In genomic region chr3:14280326-14280725, GRCh38 we compare ENCODE assay signal across 15 cellular contexts.
DNase-seq lines count a peak whose midpoint lies in the region; ATAC-seq and TF ChIP-seq lines count a peak whose summit lies in the region.
"Had no signal": no experiment of that assay in that cellular context is flagged by ENCODE, and none has a peak within 500 bp of the region (broad histone marks: within the 10 kb centered on the region; RNA-seq: fewer than 3 reads in every experiment).

No MANE protein-coding gene starts in this region.

- no peaks in the 10 kb centered on the region for H3K27me3 ChIP-seq in Caco-2 (replicated peaks; ENCODE audit: control insufficient read depth, insufficient read depth, low read length)
- no peaks in the 10 kb centered on the region for H3K27me3 ChIP-seq in PC-9 (ENCODE audit: insufficient read depth, low read depth)
- peaks cover 0 to 20% of the 10 kb centered on the region in 2 donors for H3K27me3 ChIP-seq in left lung
- peaks cover 0 to 73% of the 10 kb centered on the region in 2 experiments for H3K27me3 ChIP-seq in mesenchymal stem cell (ENCODE audit: control insufficient read depth in 1 of 2, insufficient read depth in 1 of 2, low read length in 2 of 2)
- peaks cover 0 to 7% (median 0%) of the 10 kb centered on the region in 45 donors for H3K27me3 ChIP-seq in dorsolateral prefrontal cortex
- H3K27me3 ChIP-seq: BLaER1 treated with 17β-estradiol and CSF1 and Interleukin-3, amounts not matched to agents 10 nM and 100 nM had no signal

- H3K4me1 ChIP-seq in Caco-2 (peaks cover 28% of the 10 kb centered on the region), PC-9 (replicated peaks; ENCODE audit: insufficient read depth) (peaks cover 30% of the 10 kb centered on the region), left lung (peaks cover 0 to under 1% of the 10 kb centered on the region in 2 donors), mesenchymal stem cell (ENCODE audit: control insufficient read depth, insufficient read depth, low read depth, low read length) (peaks cover 37% of the 10 kb centered on the region)

- no peak for DNase-seq in Caco-2
- peak; percentile 25 to 46 for DNase-seq in PC-9
- peak; percentile 84 for DNase-seq in epithelial cell of esophagus (ENCODE audit: low read depth)
- DNase-seq in left lung: no peak
- DNase-seq in mesenchymal stem cell: no peak
- DNase-seq in dorsolateral prefrontal cortex: no peak
- no peak for DNase-seq in C1 segment of cervical spinal cord (lab: John Stamatoyannopoulos, UW)
- DNase-seq: NCI-H1417 treated with DMSO at 0.1 percent for 48 hours; NCI-H1930; NCI-H446 treated with DMSO at 0.1 percent for 48 hours; NK-92 treated with Interleukin-12 subunit alpha and Interleukin-12 subunit beta, amount 100 ng/mL, for 24 hours had no signal

- no peak overlapping the region for H3K18ac ChIP-seq in mesenchymal stem cell (ENCODE audit: low read depth in 1 of 2, low read length in 2 of 2)

- H2AFZ ChIP-seq in PC-9: no peak overlapping the region
- H2AFZ ChIP-seq in mesenchymal stem cell (ENCODE audit: low read depth, low read length): no peak overlapping the region

- intact Hi-C loops in Caco-2 (cut with micrococcal nuclease; ENCODE audit: unreplicated experiment) (loop anchor here (1.0 kb wide), 1 partner anchor 9 kb away; no protein-coding TSS in a partner anchor), PC-9 (cut with micrococcal nuclease; ENCODE audit: unreplicated experiment) (no loop called here), left lung (cut with DNase I) (no loop called here), dorsolateral prefrontal cortex (cut with DNase I) (no loop called here)

- 93% methylated on average over 2 of the region's 2 CpGs for WGBS in mesenchymal stem cell

- H3K36me3 ChIP-seq in Caco-2 (ENCODE audit: control insufficient read depth, insufficient read depth, low read length) (no peaks in the 10 kb centered on the region), PC-9 (ENCODE audit: low read depth) (no peaks in the 10 kb centered on the region), left lung (no peaks in the 10 kb centered on the region), mesenchymal stem cell (ENCODE audit: control insufficient read depth in 1 of 2, insufficient read depth in 2 of 2, low read depth in 1 of 2, low read length in 2 of 2) (no peaks in the 10 kb centered on the region)
- H3K36me3 ChIP-seq: BLaER1 treated with 17β-estradiol and CSF1 and Interleukin-3, amounts not matched to agents 10 nM and 100 nM had no signal

- peak overlapping the region; percentile 0 for H3K27ac Mint-ChIP-seq in Caco-2 (ENCODE audit: unreplicated experiment)
- H3K27ac Mint-ChIP-seq: IgD-negative memory B cell had no signal

- H3K27ac ChIP-seq in PC-9 (no peak overlapping the region), left lung (no peak overlapping the region), mesenchymal stem cell (ENCODE audit: low read length, poor library complexity, severe bottlenecking) (no peak overlapping the region), dorsolateral prefrontal cortex (no peak overlapping the region)
- H3K27ac ChIP-seq: BLaER1 treated with 17β-estradiol and CSF1 and Interleukin-3, amounts not matched to agents 10 nM and 100 nM; RWPE1 had no signal

- H3K36me3 Mint-ChIP-seq in Caco-2 (ENCODE audit: insufficient read depth, unreplicated experiment): no peaks in the 10 kb centered on the region

- H3K9me2 ChIP-seq in PC-9 (ENCODE audit: insufficient read depth): no peaks in the 10 kb centered on the region

- H3K4me3 ChIP-seq in Caco-2 (ENCODE audit: low read depth, low read length) (no peak overlapping the region), PC-9 (no peak overlapping the region), epithelial cell of esophagus (ENCODE audit: low read length) (no peak overlapping the region), left lung (no peak overlapping the region), mesenchymal stem cell (ENCODE audit: insufficient read depth in 1 of 2, low read depth in 1 of 2, low read length in 2 of 2) (no peak overlapping the region), dorsolateral prefrontal cortex (no peak overlapping the region)
- H3K4me3 ChIP-seq: BLaER1 treated with 17β-estradiol and CSF1 and Interleukin-3, amounts not matched to agents 10 nM and 100 nM had no signal

- H2AK5ac ChIP-seq in mesenchymal stem cell (ENCODE audit: low read length, severe bottlenecking): no peak overlapping the region

- no peak overlapping the region for H4K91ac ChIP-seq in mesenchymal stem cell (ENCODE audit: low read length)

- no peak for TF ChIP-seq CTCF in Caco-2 (IDR thresholded peaks at IDR 0.05; ENCODE audit: insufficient read depth in 1 of 2, low read depth in 1 of 2, low read length in 1 of 2, severe bottlenecking in 1 of 2, unreplicated experiment in 1 of 2)
- TF ChIP-seq CTCF in PC-9 (conservative IDR thresholded peaks at IDR 0.05): no peak
- no peak for TF ChIP-seq CTCF in epithelial cell of esophagus (IDR thresholded peaks at IDR 0.05; ENCODE audit: insufficient read depth, low read depth, low read length, missing control alignments)
- no peak for TF ChIP-seq CTCF in left lung (IDR thresholded peaks at IDR 0.05)
- TF ChIP-seq CTCF in dorsolateral prefrontal cortex (IDR thresholded peaks at IDR 0.05 in 54 of 56, conservative IDR thresholded peaks at IDR 0.05 in 2 of 56; ENCODE audit: low read depth in 1 of 56, partially characterized antibody in 56 of 56): no peak

- peaks cover 19% of the 10 kb centered on the region; the same call in 1 of the 2 replicates for H3F3A ChIP-seq in PC-9 (ENCODE audit: insufficient read depth, low read depth)

- BruUV-seq in Caco-2 (replicated peaks; lab: Mats Ljungman, UMichigan) (no TSS peak), PC-9 (replicated peaks; lab: Mats Ljungman, UMichigan) (no TSS peak)

- H2BK120ac ChIP-seq in mesenchymal stem cell (ENCODE audit: low read depth, low read length): no peak overlapping the region

- H4K20me1 ChIP-seq in PC-9 (ENCODE audit: insufficient read depth): no peaks in the 10 kb centered on the region

- ATAC-seq in left lung (peak; percentile 52), HG03196 (IDR thresholded peaks at IDR 0.05; ENCODE audit: unreplicated experiment) (no peak)

- H3K4ac ChIP-seq in mesenchymal stem cell (ENCODE audit: low read depth in 1 of 2, low read length in 2 of 2): no peak overlapping the region

- H3K27me3 Mint-ChIP-seq in Caco-2 (ENCODE audit: insufficient read depth, unreplicated experiment): no peaks in the 10 kb centered on the region

- no peaks in the 10 kb centered on the region for H3K79me1 ChIP-seq in mesenchymal stem cell (replicated peaks; ENCODE audit: low read length, poor library complexity, severe bottlenecking)

- H2BK5ac ChIP-seq in mesenchymal stem cell (ENCODE audit: low read depth, low read length, poor library complexity, severe bottlenecking): no peak overlapping the region

- no peak overlapping the region for H3K14ac ChIP-seq in mesenchymal stem cell (ENCODE audit: low read length in 2 of 2)

- no peaks in the 10 kb centered on the region for H3K79me2 ChIP-seq in PC-9 (ENCODE audit: low read depth)

- H3K9me3 ChIP-seq in Caco-2 (no peaks in the 10 kb centered on the region), PC-9 (ENCODE audit: insufficient read depth, low read depth) (no peaks in the 10 kb centered on the region), left lung (no peaks in the 10 kb centered on the region), mesenchymal stem cell (ENCODE audit: control insufficient read depth, low read length) (no peaks in the 10 kb centered on the region)
- H3K9me3 ChIP-seq: BLaER1 treated with 17β-estradiol and CSF1 and Interleukin-3, amounts not matched to agents 10 nM and 100 nM had no signal

- no peaks in the 10 kb centered on the region for H3K9me3 Mint-ChIP-seq in Caco-2 (ENCODE audit: unreplicated experiment)
- H3K9me3 Mint-ChIP-seq: IgD-negative memory B cell had no signal

- POLR2A ChIA-PET in Caco-2 (lab: Charles Lee) (no interaction called here), PC-9 (lab: Charles Lee; ENCODE audit: unreplicated experiment) (interaction anchor here (0.5 kb wide), 1 partner anchor 219 kb away, joined by 8 read pairs; no protein-coding TSS in a partner anchor)

- H2BK12ac ChIP-seq in mesenchymal stem cell (ENCODE audit: low read length in 2 of 2): no peak overlapping the region

- CTCF ChIA-PET in Caco-2 (lab: Charles Lee): no interaction called here
- CTCF ChIA-PET in PC-9 (lab: Charles Lee): interaction anchor here (0.6 kb wide), 1 partner anchor 135 kb away, joined by 3 read pairs; no protein-coding TSS in a partner anchor

- H3K4me1 Mint-ChIP-seq in Caco-2 (ENCODE audit: low read depth, unreplicated experiment): peaks cover 7% of the 10 kb centered on the region
- H3K4me1 Mint-ChIP-seq: IgD-negative memory B cell had no signal

- H2BK15ac ChIP-seq in mesenchymal stem cell (ENCODE audit: low read depth, poor library complexity, severe bottlenecking): no peak overlapping the region

- H3K9ac ChIP-seq in mesenchymal stem cell (ENCODE audit: low read length): no peak overlapping the region
- H3K9ac ChIP-seq: BLaER1 treated with 17β-estradiol and CSF1 and Interleukin-3, amounts not matched to agents 10 nM and 100 nM had no signal

- H3K4me2 ChIP-seq in PC-9 (peak overlapping the region; percentile 38), mesenchymal stem cell (ENCODE audit: low read length, poor library complexity, severe bottlenecking) (no peak overlapping the region)
- H3K4me2 ChIP-seq: BLaER1 treated with 17β-estradiol and CSF1 and Interleukin-3, amounts not matched to agents 10 nM and 100 nM had no signal

- no peak overlapping the region for H3K4me3 Mint-ChIP-seq in Caco-2 (ENCODE audit: unreplicated experiment)
- H3K4me3 Mint-ChIP-seq: IgD-negative memory B cell had no signal

- H3K23ac ChIP-seq in mesenchymal stem cell (ENCODE audit: low read length in 2 of 2): no peak overlapping the region

- H4K8ac ChIP-seq in mesenchymal stem cell (ENCODE audit: low read length): no peak overlapping the region

Comparison
In these comparisons a context has a peak if more than half of its experiments do, and no peak if none do; other contexts are left out.
1. DNase-seq: peak in PC-9 (2 of 2) and epithelial cell of esophagus (single experiment); none in Caco-2 (0 of 2), left lung (0 of 2), mesenchymal stem cell (single experiment), dorsolateral prefrontal cortex (0 of 10) and C1 segment of cervical spinal cord (0 of 14).